ENCODE assay signal across 1 cellular context in the genomic region with DNA sequence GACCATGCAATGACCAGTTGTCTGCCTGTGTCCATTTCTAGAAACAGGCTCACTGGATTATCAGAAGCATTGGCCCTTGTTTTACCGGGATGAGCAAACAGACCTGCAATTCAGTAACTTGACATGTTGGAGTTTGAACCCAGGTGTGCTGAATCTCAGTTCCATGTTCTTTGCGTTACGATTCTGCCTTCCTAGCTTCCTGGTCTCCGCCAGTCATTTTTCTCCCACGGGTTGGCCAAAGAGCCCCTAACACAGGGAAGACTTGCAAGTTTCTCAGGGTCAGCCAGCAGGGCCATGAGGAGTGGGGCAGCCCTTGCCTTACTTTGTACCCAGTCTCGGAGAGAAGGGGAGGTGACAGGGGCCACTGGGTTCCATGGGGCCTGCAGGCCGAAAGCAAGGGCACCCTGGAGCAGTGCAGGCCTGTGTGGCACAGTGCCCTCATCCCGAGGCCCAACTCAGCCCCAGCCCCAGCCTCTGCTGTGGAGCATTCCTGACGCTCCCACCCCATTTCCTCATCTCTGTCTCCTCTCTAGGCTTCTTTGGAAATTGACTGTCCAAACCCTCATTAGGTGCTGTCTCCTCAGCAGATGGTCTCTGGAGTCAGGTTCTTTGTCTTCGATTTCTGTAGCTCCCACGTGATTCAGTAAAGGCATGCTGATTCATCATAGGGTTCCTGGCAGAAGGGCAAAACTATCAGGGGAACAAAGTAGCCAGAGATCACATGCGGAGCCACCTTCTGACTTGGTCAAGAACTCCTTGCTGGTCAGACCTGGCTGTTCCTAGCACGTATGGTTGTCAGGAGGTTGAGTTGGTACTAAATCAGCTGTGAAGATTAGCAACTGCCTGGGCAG.
TF ChIP-seq lines count a peak whose summit lies in the region.

No MANE protein-coding gene starts in this region.

TF ChIP-seq in HepG2, 621 proteins besides CTCF, POLR2A, EP300 and RAD21 (continued from another document and continues in another):
- TF ChIP-seq, protein P1, sequence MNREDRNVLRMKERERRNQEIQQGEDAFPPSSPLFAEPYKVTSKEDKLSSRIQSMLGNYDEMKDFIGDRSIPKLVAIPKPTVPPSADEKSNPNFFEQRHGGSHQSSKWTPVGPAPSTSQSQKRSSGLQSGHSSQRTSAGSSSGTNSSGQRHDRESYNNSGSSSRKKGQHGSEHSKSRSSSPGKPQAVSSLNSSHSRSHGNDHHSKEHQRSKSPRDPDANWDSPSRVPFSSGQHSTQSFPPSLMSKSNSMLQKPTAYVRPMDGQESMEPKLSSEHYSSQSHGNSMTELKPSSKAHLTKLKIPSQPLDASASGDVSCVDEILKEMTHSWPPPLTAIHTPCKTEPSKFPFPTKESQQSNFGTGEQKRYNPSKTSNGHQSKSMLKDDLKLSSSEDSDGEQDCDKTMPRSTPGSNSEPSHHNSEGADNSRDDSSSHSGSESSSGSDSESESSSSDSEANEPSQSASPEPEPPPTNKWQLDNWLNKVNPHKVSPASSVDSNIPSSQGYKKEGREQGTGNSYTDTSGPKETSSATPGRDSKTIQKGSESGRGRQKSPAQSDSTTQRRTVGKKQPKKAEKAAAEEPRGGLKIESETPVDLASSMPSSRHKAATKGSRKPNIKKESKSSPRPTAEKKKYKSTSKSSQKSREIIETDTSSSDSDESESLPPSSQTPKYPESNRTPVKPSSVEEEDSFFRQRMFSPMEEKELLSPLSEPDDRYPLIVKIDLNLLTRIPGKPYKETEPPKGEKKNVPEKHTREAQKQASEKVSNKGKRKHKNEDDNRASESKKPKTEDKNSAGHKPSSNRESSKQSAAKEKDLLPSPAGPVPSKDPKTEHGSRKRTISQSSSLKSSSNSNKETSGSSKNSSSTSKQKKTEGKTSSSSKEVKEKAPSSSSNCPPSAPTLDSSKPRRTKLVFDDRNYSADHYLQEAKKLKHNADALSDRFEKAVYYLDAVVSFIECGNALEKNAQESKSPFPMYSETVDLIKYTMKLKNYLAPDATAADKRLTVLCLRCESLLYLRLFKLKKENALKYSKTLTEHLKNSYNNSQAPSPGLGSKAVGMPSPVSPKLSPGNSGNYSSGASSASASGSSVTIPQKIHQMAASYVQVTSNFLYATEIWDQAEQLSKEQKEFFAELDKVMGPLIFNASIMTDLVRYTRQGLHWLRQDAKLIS (CRISPR knock-in tag; IDR thresholded peaks at IDR 0.05) = 0 out of 2 replicates have a peak, but pooled peaks have one; percentile 31
- TF ChIP-seq, protein P2, sequence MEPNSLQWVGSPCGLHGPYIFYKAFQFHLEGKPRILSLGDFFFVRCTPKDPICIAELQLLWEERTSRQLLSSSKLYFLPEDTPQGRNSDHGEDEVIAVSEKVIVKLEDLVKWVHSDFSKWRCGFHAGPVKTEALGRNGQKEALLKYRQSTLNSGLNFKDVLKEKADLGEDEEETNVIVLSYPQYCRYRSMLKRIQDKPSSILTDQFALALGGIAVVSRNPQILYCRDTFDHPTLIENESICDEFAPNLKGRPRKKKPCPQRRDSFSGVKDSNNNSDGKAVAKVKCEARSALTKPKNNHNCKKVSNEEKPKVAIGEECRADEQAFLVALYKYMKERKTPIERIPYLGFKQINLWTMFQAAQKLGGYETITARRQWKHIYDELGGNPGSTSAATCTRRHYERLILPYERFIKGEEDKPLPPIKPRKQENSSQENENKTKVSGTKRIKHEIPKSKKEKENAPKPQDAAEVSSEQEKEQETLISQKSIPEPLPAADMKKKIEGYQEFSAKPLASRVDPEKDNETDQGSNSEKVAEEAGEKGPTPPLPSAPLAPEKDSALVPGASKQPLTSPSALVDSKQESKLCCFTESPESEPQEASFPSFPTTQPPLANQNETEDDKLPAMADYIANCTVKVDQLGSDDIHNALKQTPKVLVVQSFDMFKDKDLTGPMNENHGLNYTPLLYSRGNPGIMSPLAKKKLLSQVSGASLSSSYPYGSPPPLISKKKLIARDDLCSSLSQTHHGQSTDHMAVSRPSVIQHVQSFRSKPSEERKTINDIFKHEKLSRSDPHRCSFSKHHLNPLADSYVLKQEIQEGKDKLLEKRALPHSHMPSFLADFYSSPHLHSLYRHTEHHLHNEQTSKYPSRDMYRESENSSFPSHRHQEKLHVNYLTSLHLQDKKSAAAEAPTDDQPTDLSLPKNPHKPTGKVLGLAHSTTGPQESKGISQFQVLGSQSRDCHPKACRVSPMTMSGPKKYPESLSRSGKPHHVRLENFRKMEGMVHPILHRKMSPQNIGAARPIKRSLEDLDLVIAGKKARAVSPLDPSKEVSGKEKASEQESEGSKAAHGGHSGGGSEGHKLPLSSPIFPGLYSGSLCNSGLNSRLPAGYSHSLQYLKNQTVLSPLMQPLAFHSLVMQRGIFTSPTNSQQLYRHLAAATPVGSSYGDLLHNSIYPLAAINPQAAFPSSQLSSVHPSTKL (CRISPR knock-in tag; IDR thresholded peaks at IDR 0.05) = peak; percentile 92
- no peak for TF ChIP-seq ZNF570 (CRISPR knock-in tag; IDR thresholded peaks at IDR 0.05; ENCODE audit: borderline replicate concordance)
- TF ChIP-seq ZNF501 (CRISPR knock-in tag; IDR thresholded peaks at IDR 0.05) = peak; percentile 94
- peak; percentile 46 for TF ChIP-seq XRCC5 (optimal IDR thresholded peaks at IDR 0.05; ENCODE audit: low read length)
- TF ChIP-seq THYN1 (CRISPR knock-in tag; IDR thresholded peaks at IDR 0.05; ENCODE audit: borderline replicate concordance, low read depth) = 0 out of 2 replicates have a peak, but pooled peaks have one; percentile 73
- TF ChIP-seq ISL2 (CRISPR knock-in tag; IDR thresholded peaks at IDR 0.05) = peak; percentile 46; the same call in 1 of the 2 replicates
- no peak for TF ChIP-seq ZNF34 (CRISPR knock-in tag; IDR thresholded peaks at IDR 0.05; ENCODE audit: borderline replicate concordance)
- no peak for TF ChIP-seq ZNF652 (CRISPR knock-in tag; IDR thresholded peaks at IDR 0.05; ENCODE audit: borderline replicate concordance, low read depth)
- TF ChIP-seq CHD4 (IDR thresholded peaks at IDR 0.05; ENCODE audit: borderline replicate concordance, low read length) = no peak
- TF ChIP-seq, protein P3, sequence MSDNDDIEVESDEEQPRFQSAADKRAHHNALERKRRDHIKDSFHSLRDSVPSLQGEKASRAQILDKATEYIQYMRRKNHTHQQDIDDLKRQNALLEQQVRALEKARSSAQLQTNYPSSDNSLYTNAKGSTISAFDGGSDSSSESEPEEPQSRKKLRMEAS (IDR thresholded peaks at IDR 0.05) = peak; percentile 90
- TF ChIP-seq, protein P4, sequence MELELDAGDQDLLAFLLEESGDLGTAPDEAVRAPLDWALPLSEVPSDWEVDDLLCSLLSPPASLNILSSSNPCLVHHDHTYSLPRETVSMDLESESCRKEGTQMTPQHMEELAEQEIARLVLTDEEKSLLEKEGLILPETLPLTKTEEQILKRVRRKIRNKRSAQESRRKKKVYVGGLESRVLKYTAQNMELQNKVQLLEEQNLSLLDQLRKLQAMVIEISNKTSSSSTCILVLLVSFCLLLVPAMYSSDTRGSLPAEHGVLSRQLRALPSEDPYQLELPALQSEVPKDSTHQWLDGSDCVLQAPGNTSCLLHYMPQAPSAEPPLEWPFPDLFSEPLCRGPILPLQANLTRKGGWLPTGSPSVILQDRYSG (CRISPR knock-in tag; IDR thresholded peaks at IDR 0.05) = no peak
- TF ChIP-seq HNRNPL (IDR thresholded peaks at IDR 0.05; ENCODE audit: low read depth, low read length) = peak; percentile 94
- TF ChIP-seq PHF8 (CRISPR knock-in tag; IDR thresholded peaks at IDR 0.05) = peak; percentile 56
- 0 out of 2 replicates have a peak, but pooled peaks have one; percentile 45 for TF ChIP-seq TP53 (CRISPR knock-in tag; conservative IDR thresholded peaks at IDR 0.05)
- TF ChIP-seq, protein P5, sequence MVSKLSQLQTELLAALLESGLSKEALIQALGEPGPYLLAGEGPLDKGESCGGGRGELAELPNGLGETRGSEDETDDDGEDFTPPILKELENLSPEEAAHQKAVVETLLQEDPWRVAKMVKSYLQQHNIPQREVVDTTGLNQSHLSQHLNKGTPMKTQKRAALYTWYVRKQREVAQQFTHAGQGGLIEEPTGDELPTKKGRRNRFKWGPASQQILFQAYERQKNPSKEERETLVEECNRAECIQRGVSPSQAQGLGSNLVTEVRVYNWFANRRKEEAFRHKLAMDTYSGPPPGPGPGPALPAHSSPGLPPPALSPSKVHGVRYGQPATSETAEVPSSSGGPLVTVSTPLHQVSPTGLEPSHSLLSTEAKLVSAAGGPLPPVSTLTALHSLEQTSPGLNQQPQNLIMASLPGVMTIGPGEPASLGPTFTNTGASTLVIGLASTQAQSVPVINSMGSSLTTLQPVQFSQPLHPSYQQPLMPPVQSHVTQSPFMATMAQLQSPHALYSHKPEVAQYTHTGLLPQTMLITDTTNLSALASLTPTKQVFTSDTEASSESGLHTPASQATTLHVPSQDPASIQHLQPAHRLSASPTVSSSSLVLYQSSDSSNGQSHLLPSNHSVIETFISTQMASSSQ (IDR thresholded peaks at IDR 0.05; ENCODE audit: low read depth) = peak; percentile 45; the same call in 1 of the 2 replicates
- TF ChIP-seq, protein P5 (CRISPR knock-in tag; IDR thresholded peaks at IDR 0.05; ENCODE audit: borderline replicate concordance) = no peak
- TF ChIP-seq ZNF3 (CRISPR knock-in tag; IDR thresholded peaks at IDR 0.05) = no peak
- no peak for TF ChIP-seq RBAK (CRISPR knock-in tag; IDR thresholded peaks at IDR 0.05)
- peak; percentile 94 for TF ChIP-seq KDM3A (CRISPR knock-in tag; IDR thresholded peaks at IDR 0.05; ENCODE audit: low read depth)
- 0 out of 2 replicates have a peak, but pooled peaks have one; percentile 32 for TF ChIP-seq SNAPC2 (CRISPR knock-in tag; IDR thresholded peaks at IDR 0.05)
- TF ChIP-seq MEIS2 (CRISPR knock-in tag; IDR thresholded peaks at IDR 0.05) = peak; percentile 93
- TF ChIP-seq CBX5 (CRISPR knock-in tag; IDR thresholded peaks at IDR 0.05; ENCODE audit: borderline replicate concordance) = peak; percentile 21; the same call in 1 of the 2 replicates
- TF ChIP-seq, protein P6, sequence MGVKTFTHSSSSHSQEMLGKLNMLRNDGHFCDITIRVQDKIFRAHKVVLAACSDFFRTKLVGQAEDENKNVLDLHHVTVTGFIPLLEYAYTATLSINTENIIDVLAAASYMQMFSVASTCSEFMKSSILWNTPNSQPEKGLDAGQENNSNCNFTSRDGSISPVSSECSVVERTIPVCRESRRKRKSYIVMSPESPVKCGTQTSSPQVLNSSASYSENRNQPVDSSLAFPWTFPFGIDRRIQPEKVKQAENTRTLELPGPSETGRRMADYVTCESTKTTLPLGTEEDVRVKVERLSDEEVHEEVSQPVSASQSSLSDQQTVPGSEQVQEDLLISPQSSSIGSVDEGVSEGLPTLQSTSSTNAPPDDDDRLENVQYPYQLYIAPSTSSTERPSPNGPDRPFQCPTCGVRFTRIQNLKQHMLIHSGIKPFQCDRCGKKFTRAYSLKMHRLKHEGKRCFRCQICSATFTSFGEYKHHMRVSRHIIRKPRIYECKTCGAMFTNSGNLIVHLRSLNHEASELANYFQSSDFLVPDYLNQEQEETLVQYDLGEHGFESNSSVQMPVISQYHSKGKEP (CRISPR knock-in tag; IDR thresholded peaks at IDR 0.05) = no peak
- TF ChIP-seq, protein P7, sequence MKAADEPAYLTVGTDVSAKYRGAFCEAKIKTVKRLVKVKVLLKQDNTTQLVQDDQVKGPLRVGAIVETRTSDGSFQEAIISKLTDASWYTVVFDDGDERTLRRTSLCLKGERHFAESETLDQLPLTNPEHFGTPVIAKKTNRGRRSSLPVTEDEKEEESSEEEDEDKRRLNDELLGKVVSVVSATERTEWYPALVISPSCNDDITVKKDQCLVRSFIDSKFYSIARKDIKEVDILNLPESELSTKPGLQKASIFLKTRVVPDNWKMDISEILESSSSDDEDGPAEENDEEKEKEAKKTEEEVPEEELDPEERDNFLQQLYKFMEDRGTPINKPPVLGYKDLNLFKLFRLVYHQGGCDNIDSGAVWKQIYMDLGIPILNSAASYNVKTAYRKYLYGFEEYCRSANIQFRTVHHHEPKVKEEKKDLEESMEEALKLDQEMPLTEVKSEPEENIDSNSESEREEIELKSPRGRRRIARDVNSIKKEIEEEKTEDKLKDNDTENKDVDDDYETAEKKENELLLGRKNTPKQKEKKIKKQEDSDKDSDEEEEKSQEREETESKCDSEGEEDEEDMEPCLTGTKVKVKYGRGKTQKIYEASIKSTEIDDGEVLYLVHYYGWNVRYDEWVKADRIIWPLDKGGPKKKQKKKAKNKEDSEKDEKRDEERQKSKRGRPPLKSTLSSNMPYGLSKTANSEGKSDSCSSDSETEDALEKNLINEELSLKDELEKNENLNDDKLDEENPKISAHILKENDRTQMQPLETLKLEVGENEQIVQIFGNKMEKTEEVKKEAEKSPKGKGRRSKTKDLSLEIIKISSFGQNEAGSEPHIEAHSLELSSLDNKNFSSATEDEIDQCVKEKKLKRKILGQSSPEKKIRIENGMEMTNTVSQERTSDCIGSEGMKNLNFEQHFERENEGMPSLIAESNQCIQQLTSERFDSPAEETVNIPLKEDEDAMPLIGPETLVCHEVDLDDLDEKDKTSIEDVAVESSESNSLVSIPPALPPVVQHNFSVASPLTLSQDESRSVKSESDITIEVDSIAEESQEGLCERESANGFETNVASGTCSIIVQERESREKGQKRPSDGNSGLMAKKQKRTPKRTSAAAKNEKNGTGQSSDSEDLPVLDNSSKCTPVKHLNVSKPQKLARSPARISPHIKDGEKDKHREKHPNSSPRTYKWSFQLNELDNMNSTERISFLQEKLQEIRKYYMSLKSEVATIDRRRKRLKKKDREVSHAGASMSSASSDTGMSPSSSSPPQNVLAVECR (CRISPR knock-in tag; IDR thresholded peaks at IDR 0.05; ENCODE audit: borderline replicate concordance) = peak; percentile 73
- peak; percentile 14 for TF ChIP-seq TBL1XR1 (IDR thresholded peaks at IDR 0.05; ENCODE audit: borderline replicate concordance, low read length, partially characterized antibody)
- TF ChIP-seq FOXA3 (CRISPR knock-in tag; IDR thresholded peaks at IDR 0.05) = peak; percentile 82
- TF ChIP-seq, protein P8, sequence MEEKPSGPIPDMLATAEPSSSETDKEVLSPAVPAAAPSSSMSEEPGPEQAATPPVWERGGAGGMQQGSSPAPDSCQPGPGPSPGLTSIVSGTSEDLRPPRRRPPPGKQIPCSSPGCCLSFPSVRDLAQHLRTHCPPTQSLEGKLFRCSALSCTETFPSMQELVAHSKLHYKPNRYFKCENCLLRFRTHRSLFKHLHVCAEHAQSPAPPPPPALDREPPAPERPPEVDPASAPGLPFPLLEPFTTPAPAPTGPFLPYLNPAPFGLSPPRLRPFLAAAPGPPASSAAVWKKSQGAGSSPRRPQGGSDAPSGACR (CRISPR knock-in tag; IDR thresholded peaks at IDR 0.05) = peak; percentile 38
